Comparison of ENCODE assay signal across 8 cellular contexts in the genomic region with DNA sequence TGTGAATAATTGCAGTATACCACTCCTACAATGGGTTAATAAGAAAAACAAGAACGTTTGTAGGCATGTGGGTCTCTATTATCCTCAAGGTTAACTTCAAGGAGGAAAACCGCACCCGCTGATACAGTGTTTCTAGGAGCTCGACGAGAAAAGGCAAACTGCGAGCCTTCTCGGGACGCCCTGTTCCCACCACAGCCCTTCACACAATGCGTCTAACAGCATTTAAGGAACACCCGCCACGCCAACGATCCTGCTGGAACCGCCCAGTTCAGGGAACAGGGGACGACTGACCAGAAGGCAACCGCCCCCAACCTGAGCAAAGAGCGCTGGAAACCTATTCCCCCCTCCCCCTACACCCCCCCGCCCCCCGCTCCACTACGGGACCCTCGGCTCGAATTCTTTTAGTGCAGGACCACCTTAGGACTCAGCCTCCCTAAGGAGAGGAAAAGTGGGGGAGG. TPM values are rescaled to one million over a fixed set of nuclear protein-coding genes. Genes with fewer than 3 reads are reported as not detected.
DNase-seq lines count a peak whose midpoint lies in the region; FAIRE-seq and TF ChIP-seq lines count a peak whose summit lies in the region.

No MANE protein-coding gene starts in this region.

- H2AK5ac ChIP-seq in H9 (ENCODE audit: insufficient read length, low read length): no peak overlapping the region
- H2AK5ac ChIP-seq in H1 (ENCODE audit: low read depth, low read length): no peak overlapping the region

- no peak overlapping the region for H3T11ph ChIP-seq in H9 (ENCODE audit: low read length)

- no peak for TF ChIP-seq RAD21 in H1 (IDR thresholded peaks at IDR 0.05 in 1 of 2, conservative IDR thresholded peaks at IDR 0.05 in 1 of 2; ENCODE audit: low read depth in 2 of 2, low read length in 2 of 2)

- H3K36me3 ChIP-seq in H1 (ENCODE audit: control insufficient read depth in 2 of 4, insufficient read depth in 4 of 4, low read length in 3 of 4): peaks cover 0 to 8% (median 0%) of the 10 kb centered on the region in 4 experiments; a peak in 3 of 8 replicates
- peaks cover 22% of the 10 kb centered on the region for H3K36me3 ChIP-seq in mesodermal cell (ENCODE audit: control insufficient read depth, insufficient read depth, low read length)
- peaks cover 0 to 7% (median 0%) of the 10 kb centered on the region in 3 donors for H3K36me3 ChIP-seq in tibial nerve

- H4K8ac ChIP-seq in H9 (replicated peaks; ENCODE audit: insufficient read length, low read depth, low read length) (no peak overlapping the region), H1 (ENCODE audit: extremely low read depth, insufficient read depth, low read length) (peak overlapping the region; percentile 82; the same call in 1 of the 2 replicates)

- peak overlapping the region; percentile 76 to 87 for H3K4me3 Mint-ChIP-seq in H9

- H4K5ac ChIP-seq in H9 (ENCODE audit: insufficient read length, low read depth, low read length): no peak overlapping the region
- H4K5ac ChIP-seq in H1 (ENCODE audit: insufficient read length, low read depth, low read length): peak overlapping the region; percentile 58

- no peak overlapping the region for H2BK20ac ChIP-seq in H9 (ENCODE audit: low read depth, low read length, poor library complexity, severe bottlenecking)
- no peak overlapping the region for H2BK20ac ChIP-seq in H1 (ENCODE audit: low read length)

- H3K56ac ChIP-seq in H9 (ENCODE audit: insufficient read length, low read depth, low read length) (no peak overlapping the region), H1 (replicated peaks; ENCODE audit: insufficient read length, low read depth, low read length) (no peak overlapping the region)

- H3K9me3 ChIP-seq in H9 (ENCODE audit: control insufficient read depth, low read depth, low read length): no peaks in the 10 kb centered on the region
- no peaks in the 10 kb centered on the region for H3K9me3 ChIP-seq in H1 (ENCODE audit: insufficient read depth in 2 of 2, low read depth in 1 of 2, low read length in 1 of 2)
- no peaks in the 10 kb centered on the region for H3K9me3 ChIP-seq in mesodermal cell (ENCODE audit: control insufficient read depth, low read length)
- H3K9me3 ChIP-seq in tibial nerve: no peaks in the 10 kb centered on the region

- H3K4me3 ChIP-seq in H1 (ENCODE audit: extremely low read depth in 1 of 4, insufficient read depth in 2 of 4, low read depth in 3 of 4, low read length in 4 of 4) (peak overlapping the region; percentile 82 to 99 (median 90)), mesodermal cell (ENCODE audit: extremely low read depth, insufficient read depth, low read length, poor library complexity, severe bottlenecking) (peak overlapping the region; percentile 100), tibial nerve (peak overlapping the region; percentile 73 to 94 (median 92))

- H3K23me2 ChIP-seq in H9 (ENCODE audit: insufficient read length, low read depth, low read length, poor library complexity, severe bottlenecking) (peaks cover 8% of the 10 kb centered on the region), H1 (ENCODE audit: low read depth, low read length) (peaks cover 18% of the 10 kb centered on the region)

- H2AFZ ChIP-seq in H9 (ENCODE audit: low read length) (no peak overlapping the region), H1 (ENCODE audit: low read length) (peak overlapping the region; percentile 84)

- H3K4me2 ChIP-seq in H9 (ENCODE audit: insufficient read depth, insufficient read length, low read length) (peak overlapping the region; percentile 76), H1 (ENCODE audit: insufficient read depth in 1 of 2, low read depth in 2 of 2, low read length in 2 of 2) (peak overlapping the region; percentile 84 to 99)

- H4K20me1 ChIP-seq in H9 (ENCODE audit: control insufficient read depth, insufficient read depth, insufficient read length) (no peaks in the 10 kb centered on the region), H1 (replicated peaks in 1 of 2; ENCODE audit: control insufficient read depth in 1 of 2, insufficient read depth in 2 of 2, low read length in 2 of 2) (peaks cover 0 to 7% of the 10 kb centered on the region in 2 experiments)

- H3K36me3 Mint-ChIP-seq in H9 (ENCODE audit: insufficient read depth in 1 of 3, low read depth in 3 of 3): peaks cover 12 to 20% (median 17%) of the 10 kb centered on the region in 3 experiments

- H3K23ac ChIP-seq in H9 (ENCODE audit: insufficient read length, low read depth, low read length): no peak overlapping the region
- H3K23ac ChIP-seq in H1 (ENCODE audit: insufficient read length): no peak overlapping the region

- H2BK15ac ChIP-seq in H9 (ENCODE audit: low read depth, low read length): no peak overlapping the region
- H2BK15ac ChIP-seq in H1 (ENCODE audit: low read length): no peak overlapping the region; the same call in 1 of the 2 replicates

- TF ChIP-seq EP300 in H1 (IDR thresholded peaks at IDR 0.05; ENCODE audit: borderline replicate concordance in 1 of 2, low read depth in 2 of 2, low read length in 2 of 2) (no peak), tibial nerve (IDR thresholded peaks at IDR 0.05) (peak; percentile 65 to 95)

- no CpG with 5 or more reads among the region's 21 CpGs for whole genome bisulfite sequencing in H9 (ENCODE audit: extremely low coverage, insufficient read length, low lambda C conversion rate)
- 6% methylated on average over 13 of the region's 21 CpGs; no CpG with 5 or more reads in 1 of the 2 experiments for WGBS in H1 (ENCODE audit: extremely low coverage in 1 of 2, insufficient coverage in 1 of 2, insufficient read length in 1 of 2, insufficient replicate concordance in 2 of 2, low coverage in 1 of 2, low lambda C conversion rate in 2 of 2, missing lambda C conversion rate in 1 of 2), 2 experiments
- 0% methylated on average over 5 to 9 of the region's 21 CpGs for WGBS in mesodermal cell (ENCODE audit: insufficient coverage in 2 of 2), 2 experiments
- WGBS in tibial nerve, 2 donors: 0 to 2% methylated on average over 15 to 21 of the region's 21 CpGs

- peaks cover 5 to 6% of the 10 kb centered on the region in 2 experiments for H3K9me3 Mint-ChIP-seq in H9

- FAIRE-seq in H1 (lab: Jason Lieb, UNC): no peak

- H3K79me1 ChIP-seq in H9 (ENCODE audit: insufficient read depth, low read depth, low read length, poor library complexity, severe bottlenecking): no peaks in the 10 kb centered on the region
- no peaks in the 10 kb centered on the region for H3K79me1 ChIP-seq in H1 (ENCODE audit: low read depth, low read length)

- H2BK120ac ChIP-seq in H9 (ENCODE audit: low read depth, low read length, poor library complexity, severe bottlenecking) (no peak overlapping the region), H1 (replicated peaks; ENCODE audit: low read depth, low read length) (peak overlapping the region; percentile 69)

- POLR2A ChIA-PET in H1 (lab: Charles Lee; ENCODE audit: partially characterized antibody): interaction anchor here (0.8 to 3.3 kb wide), 9 partner anchors 9 to 421 kb away, joined by 3 to 25 read pairs (median 4); no protein-coding TSS in a partner anchor

- H3K18ac ChIP-seq in H9 (ENCODE audit: insufficient read length, low read depth, low read length): no peak overlapping the region
- H3K18ac ChIP-seq in H1 (ENCODE audit: extremely low read depth, low read length): peak overlapping the region; percentile 88

- TF ChIP-seq POLR2A in H1 (IDR thresholded peaks at IDR 0.05; ENCODE audit: control extremely low read depth in 1 of 2, low read depth in 2 of 2, low read length in 2 of 2): peak in 1 of 2 experiments; percentile 48; a peak in 1 of 3 replicates
- peak; percentile 23 to 58 for TF ChIP-seq POLR2A in tibial nerve (IDR thresholded peaks at IDR 0.05)

- CTCF ChIA-PET in H1 (lab: Charles Lee; ENCODE audit: partially characterized antibody): interaction anchor here (0.9 to 6.1 kb wide), 3 partner anchors 21 to 47 kb away, joined by 3 to 31 read pairs (median 4); partner anchors contain the start of gene TRABD2A

- H2BK5ac ChIP-seq in H9 (ENCODE audit: insufficient read length, low read length): no peak overlapping the region
- peak overlapping the region; percentile 95; the same call in 1 of the 2 replicates for H2BK5ac ChIP-seq in H1 (ENCODE audit: low read depth, low read length)

- H3K27me3 Mint-ChIP-seq in H9 (ENCODE audit: low read depth): peaks cover 50% of the 10 kb centered on the region

- H3K4ac ChIP-seq in H9 (ENCODE audit: low read depth, low read length): no peak overlapping the region
- H3K4ac ChIP-seq in H1 (replicated peaks; ENCODE audit: insufficient read length, low read depth, low read length): peak overlapping the region; percentile 21

- H3K27me3 ChIP-seq in H9 (ENCODE audit: insufficient read depth, low read length) (peaks cover 2% of the 10 kb centered on the region; the same call in 1 of the 2 replicates), H1 (replicated peaks in 1 of 4; ENCODE audit: control insufficient read depth in 3 of 4, extremely low read depth in 1 of 4, insufficient read depth in 3 of 4, low read length in 3 of 4) (peaks cover 0 to 10% (median 8%) of the 10 kb centered on the region in 4 experiments; a peak in 6 of 7 replicates), tibial nerve (no peaks in the 10 kb centered on the region)

- H3K4me1 ChIP-seq in H9 (ENCODE audit: insufficient read depth, low read length) (no peaks in the 10 kb centered on the region), H1 (replicated peaks in 1 of 4; ENCODE audit: control insufficient read depth in 3 of 4, insufficient read depth in 4 of 4, low read length in 3 of 4) (peaks cover 0 to 14% (median 7%) of the 10 kb centered on the region in 4 experiments), mesodermal cell (ENCODE audit: control insufficient read depth, insufficient read depth, low read length, poor library complexity, severe bottlenecking) (no peaks in the 10 kb centered on the region), tibial nerve (peaks cover 0 to 19% (median 7%) of the 10 kb centered on the region in 4 donors)

- H3K4me1 Mint-ChIP-seq in H9: peaks cover 21 to 27% of the 10 kb centered on the region in 2 experiments

- H4K91ac ChIP-seq in H9 (ENCODE audit: insufficient read length, low read depth, low read length) (no peak overlapping the region), H1 (replicated peaks; ENCODE audit: insufficient read length, low read length) (peak overlapping the region; percentile 98)

- TF ChIP-seq CTCF in H9 (conservative IDR thresholded peaks at IDR 0.05) (no peak), H1 (IDR thresholded peaks at IDR 0.05; ENCODE audit: control extremely low read depth in 1 of 3, insufficient read depth in 1 of 3, low read depth in 1 of 3, low read length in 3 of 3) (no peak), tibial nerve (IDR thresholded peaks at IDR 0.05) (no peak)

- H2BK12ac ChIP-seq in H9 (ENCODE audit: insufficient read length, low read depth, low read length) (no peak overlapping the region), H1 (ENCODE audit: low read depth, low read length) (peak overlapping the region; percentile 71; the same call in 1 of the 2 replicates)

- H3K27ac Mint-ChIP-seq in H9: no peak overlapping the region; a peak in 1 of 7 replicates

- DNase-seq in AG20443 (ENCODE audit: low spot score) (peak; percentile 54), H9 (peak; percentile 72), T-helper 22 cell (ENCODE audit: low read depth) (peak; percentile 18), H1 (ENCODE audit: low read depth in 1 of 2, low spot score in 2 of 2) (peak in 1 of 2 experiments; percentile 74), tibial nerve (ENCODE audit: low spot score in 2 of 2) (peak; percentile 82 to 83), pons (ENCODE audit: low spot score) (no peak), NOMO-1 treated with DMSO at 0.1 percent for 48 hours (lab: John Stamatoyannopoulos, UW; ENCODE audit: unreplicated experiment) (no peak)

- H3K14ac ChIP-seq in H9 (ENCODE audit: insufficient read depth, low read length) (no peak overlapping the region; the same call in 1 of the 2 replicates), H1 (ENCODE audit: insufficient read length) (no peak overlapping the region)

- H3K9ac ChIP-seq in H9 (ENCODE audit: extremely low read depth, insufficient read length, low read length): no peak overlapping the region
- H3K9ac ChIP-seq in H1 (replicated peaks in 1 of 4; ENCODE audit: extremely low read depth in 1 of 4, low read depth in 3 of 4, low read length in 3 of 4): peak overlapping the region in 3 of 4 experiments; percentile 62 to 79 (median 78); a peak in 4 of 7 replicates

- H3K27ac ChIP-seq in H9 (ENCODE audit: insufficient read length, low read depth, low read length) (no peak overlapping the region), H1 (ENCODE audit: low read depth, low read length) (no peak overlapping the region), mesodermal cell (ENCODE audit: low read depth, low read length, severe bottlenecking) (peak overlapping the region; percentile 57), tibial nerve (peak overlapping the region; percentile 96 to 99 (median 98))

- no peaks in the 10 kb centered on the region for H3K79me2 ChIP-seq in H9 (ENCODE audit: insufficient read depth, low read length)
- peaks cover 0 to 12% of the 10 kb centered on the region in 2 experiments; a peak in 1 of 4 replicates for H3K79me2 ChIP-seq in H1 (ENCODE audit: control insufficient read depth in 1 of 2, insufficient read depth in 2 of 2, low read length in 2 of 2)

RNA-seq across cellular contexts. Expression of gene TMSB10, which starts 0.7 kb away (rescaled TPM):
- 755 and 770 TPM in 2 replicates for total RNA-seq in H9 (2021)
- total RNA-seq in H1 (2021; fragmentation: NEBNext Ultra II Directional; extraction: Animal tissue kit (Norgen Biotek cat#: 25700)): 1,075 and 1,095 TPM in 2 replicates
- polyA plus RNA-seq in H1 (2011; rRNA removed): 593 and 852 TPM in 2 replicates
- polyA plus RNA-seq in H1 (2011; cell fraction: cytosol; rRNA removed): 1,307 TPM
- 850 TPM for polyA plus RNA-seq in H1 (2011; cell fraction: nucleus; rRNA removed)
- 1,219 to 1,602 TPM (median 1,382 TPM) in 4 replicates for polyA plus RNA-seq in H1 (2012, experiment 1 of 2)
- 5,019 TPM for polyA plus RNA-seq in H1 (2012, experiment 2 of 2)
- polyA plus RNA-seq in H1 (2013, experiment 1 of 2): 1,059 TPM
- polyA plus RNA-seq in H1 (2013, experiment 2 of 2): 1,056 TPM
- 80.7 and 118 TPM in 2 replicates for polyA minus RNA-seq in H1 (2011; rRNA and poly(A)+ RNA removed)
- polyA minus RNA-seq in H1 (2011; cell fraction: cytosol; rRNA and poly(A)+ RNA removed): 145 TPM
- 80.6 TPM for polyA minus RNA-seq in H1 (2011; cell fraction: nucleus; rRNA and poly(A)+ RNA removed)
- 5,056 TPM for polyA plus RNA-seq in mesodermal cell (2013, experiment 1 of 2)
- polyA plus RNA-seq in mesodermal cell (2013, experiment 2 of 2): 4,856 TPM
- total RNA-seq in tibial nerve: 1,000 to 10,000 TPM; 5,005 to 6,715 (median 5,816) TPM

RNA-seq across cellular contexts. Expression of gene TRABD2A, which starts 23.9 kb away (rescaled TPM):
- 1.4 and 1.7 TPM in 2 replicates for total RNA-seq in H9 (2021)
- 18.6 and 19.7 TPM in 2 replicates for total RNA-seq in H1 (2021; fragmentation: NEBNext Ultra II Directional; extraction: Animal tissue kit (Norgen Biotek cat#: 25700))
- polyA plus RNA-seq in H1 (2011; rRNA removed): 17.3 and 17.6 TPM in 2 replicates
- 11.8 TPM for polyA plus RNA-seq in H1 (2011; cell fraction: cytosol; rRNA removed)
- polyA plus RNA-seq in H1 (2011; cell fraction: nucleus; rRNA removed): 60.0 TPM
- polyA plus RNA-seq in H1 (2012, experiment 1 of 2): 14.8 to 18.1 TPM (median 16.3 TPM) in 4 replicates
- polyA plus RNA-seq in H1 (2012, experiment 2 of 2): 7.3 TPM
- 27.0 TPM for polyA plus RNA-seq in H1 (2013, experiment 1 of 2)
- polyA plus RNA-seq in H1 (2013, experiment 2 of 2): 24.8 TPM
- 58.8 and 70.9 TPM in 2 replicates for polyA minus RNA-seq in H1 (2011; rRNA and poly(A)+ RNA removed)
- 22.2 TPM for polyA minus RNA-seq in H1 (2011; cell fraction: cytosol; rRNA and poly(A)+ RNA removed)
- 67.6 TPM for polyA minus RNA-seq in H1 (2011; cell fraction: nucleus; rRNA and poly(A)+ RNA removed)
- polyA plus RNA-seq in mesodermal cell (2013, experiment 1 of 2): 0.88 TPM
- polyA plus RNA-seq in mesodermal cell (2013, experiment 2 of 2): 0.76 TPM
- 1 to 10 TPM in 2 of 4 donors, under 1 TPM in 1, not detected in 1; 0.98 to 6.3 (median 1.7) TPM for total RNA-seq in tibial nerve

Comparison
In these comparisons a context has a peak if more than half of its experiments do, and no peak if none do; other contexts are left out.
1. DNase-seq: peak in AG20443 (single experiment), H9 (single experiment), T-helper 22 cell (single experiment) and tibial nerve (2 of 2); none in pons (single experiment) and NOMO-1 treated with DMSO at 0.1 percent for 48 hours (single experiment).
2. H3K27ac ChIP-seq: peak in mesodermal cell (single experiment) and tibial nerve (4 of 4); none in H9 (single experiment) and H1 (single experiment).
3. Peak in every context shown above with its lines, with median percentiles within 50 percentile points of each other: H3K4me3 ChIP-seq.